In the genomic region with DNA sequence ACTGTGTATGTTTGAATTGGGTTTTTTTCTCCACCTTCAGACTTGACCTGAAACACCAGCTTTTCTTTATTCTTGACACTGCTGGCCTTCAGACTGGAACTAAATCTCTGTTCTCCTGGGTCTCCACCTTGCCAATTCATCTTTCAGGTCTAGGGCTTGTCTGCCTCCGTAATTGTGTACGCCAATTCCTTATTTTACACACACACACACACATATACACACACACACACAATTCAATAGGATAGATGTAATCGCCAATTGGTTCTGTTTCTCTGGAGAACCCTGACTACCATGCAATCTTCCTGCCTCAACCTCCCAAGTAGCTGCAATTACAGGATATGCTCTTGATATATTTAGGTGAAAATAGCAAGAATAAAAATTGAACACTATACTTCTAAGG, we compare ENCODE assay signal across 1 cellular context.
TF ChIP-seq lines count a peak whose summit lies in the region.

No MANE protein-coding gene starts in this region.

TF ChIP-seq in HEK293T, 16 proteins besides CTCF, POLR2A, EP300 and RAD21:
- TF ChIP-seq CTBP1 (IDR thresholded peaks at IDR 0.05; ENCODE audit: borderline replicate concordance) = no peak
- no peak for TF ChIP-seq SP1 (IDR thresholded peaks at IDR 0.05)
- no peak for TF ChIP-seq FOXM1 (IDR thresholded peaks at IDR 0.05; ENCODE audit: borderline replicate concordance)
- no peak for TF ChIP-seq TARDBP (IDR thresholded peaks at IDR 0.05)
- TF ChIP-seq SUZ12 (IDR thresholded peaks at IDR 0.05) = no peak
- TF ChIP-seq FOXK2 (IDR thresholded peaks at IDR 0.05) = no peak
- no peak for TF ChIP-seq ARNT (IDR thresholded peaks at IDR 0.05)
- TF ChIP-seq BHLHE40 (IDR thresholded peaks at IDR 0.05; ENCODE audit: borderline replicate concordance) = no peak
- no peak for TF ChIP-seq FOXA1 (IDR thresholded peaks at IDR 0.05)
